1 cellular context compared by ENCODE assay signal in the genomic region with DNA sequence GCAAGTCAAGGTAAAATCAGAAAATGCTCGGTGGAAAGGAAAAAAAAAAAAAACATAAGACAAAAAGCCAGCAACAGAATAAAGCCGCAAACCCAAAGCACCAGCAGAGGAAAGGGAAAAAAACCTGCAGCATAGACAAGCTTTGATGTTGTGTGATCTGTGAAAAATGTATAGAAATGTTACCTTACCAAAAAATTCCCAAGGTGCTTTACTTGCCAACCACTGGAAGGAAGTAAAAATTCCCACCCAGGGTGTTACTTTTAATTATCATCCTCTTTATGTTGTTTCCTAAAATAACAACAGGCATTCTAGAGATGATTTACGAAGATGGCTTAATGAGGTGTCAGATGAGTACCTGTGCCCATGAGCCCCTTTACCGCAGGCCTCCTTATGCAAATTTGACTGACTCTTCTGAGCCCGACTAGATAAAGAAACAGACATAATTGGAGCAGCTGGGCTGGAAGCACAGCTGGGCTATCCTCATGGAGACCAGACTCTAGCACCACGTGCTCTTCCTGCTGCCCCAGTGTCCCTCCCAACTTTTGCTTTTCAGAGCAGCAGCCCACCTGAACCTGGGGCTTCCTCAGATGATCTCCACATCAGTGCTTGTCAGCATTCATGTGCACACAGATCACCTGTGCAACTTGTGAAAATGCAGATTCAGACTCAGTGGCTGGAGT.
TF ChIP-seq lines count a peak whose summit lies in the region.

No MANE protein-coding gene starts in this region.

TF ChIP-seq in GM12878, 131 proteins besides CTCF, POLR2A, EP300 and RAD21 (continued from another document and continues in another):
- TF ChIP-seq, protein P1, sequence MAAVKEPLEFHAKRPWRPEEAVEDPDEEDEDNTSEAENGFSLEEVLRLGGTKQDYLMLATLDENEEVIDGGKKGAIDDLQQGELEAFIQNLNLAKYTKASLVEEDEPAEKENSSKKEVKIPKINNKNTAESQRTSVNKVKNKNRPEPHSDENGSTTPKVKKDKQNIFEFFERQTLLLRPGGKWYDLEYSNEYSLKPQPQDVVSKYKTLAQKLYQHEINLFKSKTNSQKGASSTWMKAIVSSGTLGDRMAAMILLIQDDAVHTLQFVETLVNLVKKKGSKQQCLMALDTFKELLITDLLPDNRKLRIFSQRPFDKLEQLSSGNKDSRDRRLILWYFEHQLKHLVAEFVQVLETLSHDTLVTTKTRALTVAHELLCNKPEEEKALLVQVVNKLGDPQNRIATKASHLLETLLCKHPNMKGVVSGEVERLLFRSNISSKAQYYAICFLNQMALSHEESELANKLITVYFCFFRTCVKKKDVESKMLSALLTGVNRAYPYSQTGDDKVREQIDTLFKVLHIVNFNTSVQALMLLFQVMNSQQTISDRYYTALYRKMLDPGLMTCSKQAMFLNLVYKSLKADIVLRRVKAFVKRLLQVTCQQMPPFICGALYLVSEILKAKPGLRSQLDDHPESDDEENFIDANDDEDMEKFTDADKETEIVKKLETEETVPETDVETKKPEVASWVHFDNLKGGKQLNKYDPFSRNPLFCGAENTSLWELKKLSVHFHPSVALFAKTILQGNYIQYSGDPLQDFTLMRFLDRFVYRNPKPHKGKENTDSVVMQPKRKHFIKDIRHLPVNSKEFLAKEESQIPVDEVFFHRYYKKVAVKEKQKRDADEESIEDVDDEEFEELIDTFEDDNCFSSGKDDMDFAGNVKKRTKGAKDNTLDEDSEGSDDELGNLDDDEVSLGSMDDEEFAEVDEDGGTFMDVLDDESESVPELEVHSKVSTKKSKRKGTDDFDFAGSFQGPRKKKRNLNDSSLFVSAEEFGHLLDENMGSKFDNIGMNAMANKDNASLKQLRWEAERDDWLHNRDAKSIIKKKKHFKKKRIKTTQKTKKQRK (IDR thresholded peaks at IDR 0.05; ENCODE audit: low read depth, low read length), result no peak
- no peak for TF ChIP-seq POLR2AphosphoS2 (IDR thresholded peaks at IDR 0.05; ENCODE audit: low read depth, low read length)
- no peak for TF ChIP-seq HSF1 (IDR thresholded peaks at IDR 0.05; ENCODE audit: low read depth, low read length)
- TF ChIP-seq IRF4 (IDR thresholded peaks at IDR 0.05; ENCODE audit: low read depth, low read length), result no peak; the same call in 1 of the 2 replicates
- TF ChIP-seq, protein P2, sequence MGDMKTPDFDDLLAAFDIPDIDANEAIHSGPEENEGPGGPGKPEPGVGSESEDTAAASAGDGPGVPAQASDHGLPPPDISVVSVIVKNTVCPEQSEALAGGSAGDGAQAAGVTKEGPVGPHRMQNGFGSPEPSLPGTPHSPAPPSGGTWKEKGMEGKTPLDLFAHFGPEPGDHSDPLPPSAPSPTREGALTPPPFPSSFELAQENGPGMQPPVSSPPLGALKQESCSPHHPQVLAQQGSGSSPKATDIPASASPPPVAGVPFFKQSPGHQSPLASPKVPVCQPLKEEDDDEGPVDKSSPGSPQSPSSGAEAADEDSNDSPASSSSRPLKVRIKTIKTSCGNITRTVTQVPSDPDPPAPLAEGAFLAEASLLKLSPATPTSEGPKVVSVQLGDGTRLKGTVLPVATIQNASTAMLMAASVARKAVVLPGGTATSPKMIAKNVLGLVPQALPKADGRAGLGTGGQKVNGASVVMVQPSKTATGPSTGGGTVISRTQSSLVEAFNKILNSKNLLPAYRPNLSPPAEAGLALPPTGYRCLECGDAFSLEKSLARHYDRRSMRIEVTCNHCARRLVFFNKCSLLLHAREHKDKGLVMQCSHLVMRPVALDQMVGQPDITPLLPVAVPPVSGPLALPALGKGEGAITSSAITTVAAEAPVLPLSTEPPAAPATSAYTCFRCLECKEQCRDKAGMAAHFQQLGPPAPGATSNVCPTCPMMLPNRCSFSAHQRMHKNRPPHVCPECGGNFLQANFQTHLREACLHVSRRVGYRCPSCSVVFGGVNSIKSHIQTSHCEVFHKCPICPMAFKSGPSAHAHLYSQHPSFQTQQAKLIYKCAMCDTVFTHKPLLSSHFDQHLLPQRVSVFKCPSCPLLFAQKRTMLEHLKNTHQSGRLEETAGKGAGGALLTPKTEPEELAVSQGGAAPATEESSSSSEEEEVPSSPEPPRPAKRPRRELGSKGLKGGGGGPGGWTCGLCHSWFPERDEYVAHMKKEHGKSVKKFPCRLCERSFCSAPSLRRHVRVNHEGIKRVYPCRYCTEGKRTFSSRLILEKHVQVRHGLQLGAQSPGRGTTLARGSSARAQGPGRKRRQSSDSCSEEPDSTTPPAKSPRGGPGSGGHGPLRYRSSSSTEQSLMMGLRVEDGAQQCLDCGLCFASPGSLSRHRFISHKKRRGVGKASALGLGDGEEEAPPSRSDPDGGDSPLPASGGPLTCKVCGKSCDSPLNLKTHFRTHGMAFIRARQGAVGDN (IDR thresholded peaks at IDR 0.05), result no peak
- no peak for TF ChIP-seq HDAC6 (IDR thresholded peaks at IDR 0.05; ENCODE audit: unreplicated experiment)
- TF ChIP-seq IKZF2 (IDR thresholded peaks at IDR 0.05), result peak; percentile 97
- TF ChIP-seq SMARCA5 (IDR thresholded peaks at IDR 0.05), result no peak
- TF ChIP-seq KDM1A (IDR thresholded peaks at IDR 0.05; ENCODE audit: borderline replicate concordance), result no peak
- no peak for TF ChIP-seq HDGF (IDR thresholded peaks at IDR 0.05)
- no peak for TF ChIP-seq SMAD5 (IDR thresholded peaks at IDR 0.05; ENCODE audit: low read depth)
- TF ChIP-seq JUND (IDR thresholded peaks at IDR 0.05; ENCODE audit: low read depth, low read length), result no peak
- TF ChIP-seq MTA2 (IDR thresholded peaks at IDR 0.05; ENCODE audit: low read depth), result peak; percentile 98
- TF ChIP-seq TCF12 (IDR thresholded peaks at IDR 0.05; ENCODE audit: low read depth, low read length), result 0 out of 2 replicates have a peak, but pooled peaks have one; percentile 63
- TF ChIP-seq SREBF2 (IDR thresholded peaks at IDR 0.05; ENCODE audit: low read length), result no peak
- TF ChIP-seq FOXK2 (IDR thresholded peaks at IDR 0.05), result no peak
- no peak for TF ChIP-seq TCF3 (IDR thresholded peaks at IDR 0.05; ENCODE audit: borderline replicate concordance, insufficient read depth, low read depth, low read length)
- peak; percentile 68; the same call in 1 of the 2 replicates for TF ChIP-seq NBN (IDR thresholded peaks at IDR 0.05)
- TF ChIP-seq RAD51 (IDR thresholded peaks at IDR 0.05), result peak; percentile 36; the same call in 1 of the 2 replicates
- no peak for TF ChIP-seq ZNF622 (IDR thresholded peaks at IDR 0.05)
- no peak for TF ChIP-seq NKRF (conservative IDR thresholded peaks at IDR 0.05)
- TF ChIP-seq ZNF24 (IDR thresholded peaks at IDR 0.05), result no peak
- peak; percentile 93 for TF ChIP-seq IKZF1 (conservative IDR thresholded peaks at IDR 0.05)
- TF ChIP-seq FOS (IDR thresholded peaks at IDR 0.05; ENCODE audit: borderline replicate concordance, extremely low read depth, insufficient read length), result no peak
- no peak for TF ChIP-seq NR2C2 (IDR thresholded peaks at IDR 0.05; ENCODE audit: borderline replicate concordance, control insufficient read depth, insufficient read length, low read depth)
- TF ChIP-seq GATAD2B (conservative IDR thresholded peaks at IDR 0.05; ENCODE audit: low read depth), result peak; percentile 60; the same call in 1 of the 2 replicates
- peak; percentile 58; the same call in 1 of the 2 replicates for TF ChIP-seq BCL11A (IDR thresholded peaks at IDR 0.05; ENCODE audit: low read depth, low read length)
- TF ChIP-seq MYB (IDR thresholded peaks at IDR 0.05; ENCODE audit: borderline replicate concordance, low read depth, low read length), result no peak
- TF ChIP-seq, protein P3, sequence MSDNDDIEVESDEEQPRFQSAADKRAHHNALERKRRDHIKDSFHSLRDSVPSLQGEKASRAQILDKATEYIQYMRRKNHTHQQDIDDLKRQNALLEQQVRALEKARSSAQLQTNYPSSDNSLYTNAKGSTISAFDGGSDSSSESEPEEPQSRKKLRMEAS (IDR thresholded peaks at IDR 0.05; ENCODE audit: low read depth, low read length), result no peak
- TF ChIP-seq SMAD1 (IDR thresholded peaks at IDR 0.05; ENCODE audit: low read depth, partially characterized antibody), result no peak
- peak; percentile 41; the same call in 1 of the 2 replicates for TF ChIP-seq BACH1 (IDR thresholded peaks at IDR 0.05; ENCODE audit: borderline replicate concordance)
- no peak for TF ChIP-seq ETV6 (conservative IDR thresholded peaks at IDR 0.05 in 1 of 2, IDR thresholded peaks at IDR 0.05 in 1 of 2; ENCODE audit: borderline replicate concordance in 1 of 2, low read depth in 1 of 2)
- TF ChIP-seq RBBP5 (conservative IDR thresholded peaks at IDR 0.05), result no peak
- TF ChIP-seq LARP7 (IDR thresholded peaks at IDR 0.05), result no peak
- TF ChIP-seq BHLHE40 (IDR thresholded peaks at IDR 0.05; ENCODE audit: borderline replicate concordance in 1 of 2, low read depth in 2 of 2, low read length in 1 of 2), result peak in 1 of 2 experiments; percentile 62; a peak in 2 of 4 replicates
- TF ChIP-seq EGR1 (IDR thresholded peaks at IDR 0.05; ENCODE audit: borderline replicate concordance in 1 of 2, low read depth in 2 of 2, low read length in 2 of 2), result no peak
- no peak for TF ChIP-seq ESRRA (IDR thresholded peaks at IDR 0.05; ENCODE audit: low read length)
- peak; percentile 73; the same call in 1 of the 2 replicates for TF ChIP-seq MLLT1 (IDR thresholded peaks at IDR 0.05)
- TF ChIP-seq, protein P4, sequence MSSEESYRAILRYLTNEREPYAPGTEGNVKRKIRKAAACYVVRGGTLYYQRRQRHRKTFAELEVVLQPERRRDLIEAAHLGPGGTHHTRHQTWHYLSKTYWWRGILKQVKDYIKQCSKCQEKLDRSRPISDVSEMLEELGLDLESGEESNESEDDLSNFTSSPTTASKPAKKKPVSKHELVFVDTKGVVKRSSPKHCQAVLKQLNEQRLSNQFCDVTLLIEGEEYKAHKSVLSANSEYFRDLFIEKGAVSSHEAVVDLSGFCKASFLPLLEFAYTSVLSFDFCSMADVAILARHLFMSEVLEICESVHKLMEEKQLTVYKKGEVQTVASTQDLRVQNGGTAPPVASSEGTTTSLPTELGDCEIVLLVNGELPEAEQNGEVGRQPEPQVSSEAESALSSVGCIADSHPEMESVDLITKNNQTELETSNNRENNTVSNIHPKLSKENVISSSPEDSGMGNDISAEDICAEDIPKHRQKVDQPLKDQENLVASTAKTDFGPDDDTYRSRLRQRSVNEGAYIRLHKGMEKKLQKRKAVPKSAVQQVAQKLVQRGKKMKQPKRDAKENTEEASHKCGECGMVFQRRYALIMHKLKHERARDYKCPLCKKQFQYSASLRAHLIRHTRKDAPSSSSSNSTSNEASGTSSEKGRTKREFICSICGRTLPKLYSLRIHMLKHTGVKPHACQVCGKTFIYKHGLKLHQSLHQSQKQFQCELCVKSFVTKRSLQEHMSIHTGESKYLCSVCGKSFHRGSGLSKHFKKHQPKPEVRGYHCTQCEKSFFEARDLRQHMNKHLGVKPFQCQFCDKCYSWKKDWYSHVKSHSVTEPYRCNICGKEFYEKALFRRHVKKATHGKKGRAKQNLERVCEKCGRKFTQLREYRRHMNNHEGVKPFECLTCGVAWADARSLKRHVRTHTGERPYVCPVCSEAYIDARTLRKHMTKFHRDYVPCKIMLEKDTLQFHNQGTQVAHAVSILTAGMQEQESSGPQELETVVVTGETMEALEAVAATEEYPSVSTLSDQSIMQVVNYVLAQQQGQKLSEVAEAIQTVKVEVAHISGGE (CRISPR knock-in tag; IDR thresholded peaks at IDR 0.05), result no peak
- TF ChIP-seq ZBED1 (IDR thresholded peaks at IDR 0.05; ENCODE audit: borderline replicate concordance), result no peak
- TF ChIP-seq SUPT20H (IDR thresholded peaks at IDR 0.05; ENCODE audit: borderline replicate concordance, control insufficient read depth, low read depth, low read length), result no peak
- TF ChIP-seq CBX3 (IDR thresholded peaks at IDR 0.05; ENCODE audit: borderline replicate concordance, low read depth), result no peak
- no peak for TF ChIP-seq ELK1 (IDR thresholded peaks at IDR 0.05; ENCODE audit: low read depth, low read length)
